ENCODE assay signal across 8 cellular contexts in the genomic region with DNA sequence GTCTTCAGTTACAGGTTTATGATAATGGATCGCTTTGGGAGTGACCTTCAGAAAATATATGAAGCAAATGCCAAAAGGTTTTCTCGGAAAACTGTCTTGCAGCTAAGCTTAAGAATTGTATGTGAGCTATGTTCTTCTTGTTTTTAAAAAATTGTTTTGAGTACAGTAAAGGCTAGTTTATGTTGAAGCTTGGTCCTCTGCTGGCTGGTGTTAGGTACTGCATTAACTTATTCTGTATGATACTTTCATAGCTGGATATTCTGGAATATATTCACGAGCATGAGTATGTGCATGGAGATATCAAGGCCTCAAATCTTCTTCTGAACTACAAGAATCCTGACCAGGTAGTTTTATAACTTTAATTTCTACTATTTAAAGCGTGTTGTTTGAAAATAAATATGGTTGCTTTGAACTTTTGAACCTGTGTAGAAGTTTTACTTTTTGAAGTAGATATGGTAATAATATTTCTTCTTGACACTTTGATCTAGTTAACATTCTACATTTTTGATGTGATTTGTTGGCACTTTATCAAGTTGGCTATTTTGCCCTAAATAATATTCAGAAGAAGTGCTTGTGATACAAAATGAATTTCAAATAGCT. TPM values are rescaled to one million over a fixed set of nuclear protein-coding genes. Genes with fewer than 3 reads are reported as not detected.
DNase-seq lines count a peak whose midpoint lies in the region; ATAC-seq and TF ChIP-seq lines count a peak whose summit lies in the region.

No MANE protein-coding gene starts in this region.

- DNase-seq in stimulated activated CD4-positive, alpha-beta T cell treated with anti-CD3 and anti-CD28 coated beads, Interleukin-4, amount 100 ng/mL, for 24 hours, result peak; percentile 15
- no peak for DNase-seq in stimulated activated CD4-positive, alpha-beta T cell treated with anti-CD3 and anti-CD28 coated beads, Interleukin-15, amount 100 ng/mL, for 24 hours
- DNase-seq in NCI-H69 (lab: John Stamatoyannopoulos, UW) (peak; percentile 60), cerebellar cortex (ENCODE audit: low spot score) (peak; percentile 45), mucosa of descending colon (peak in 1 of 3 donors; percentile 22), GOT3 (lab: John Stamatoyannopoulos, UW) (no peak)

- intact Hi-C loops in mucosa of descending colon (cut with DNase I, micrococcal nuclease), result no loop called here

- H3K9me3 ChIP-seq in mucosa of descending colon, result no peaks in the 10 kb centered on the region

- no peaks in the 10 kb centered on the region for H3K36me3 ChIP-seq in mucosa of descending colon (ENCODE audit: low read depth)

- no peaks in the 10 kb centered on the region for H3K4me1 ChIP-seq in mucosa of descending colon (ENCODE audit: low read depth)

- ATAC-seq in HG02623 (IDR thresholded peaks at IDR 0.05; ENCODE audit: unreplicated experiment), result peak; percentile 50
- ATAC-seq in mucosa of descending colon, result peak; percentile 73
- no peak for ATAC-seq in HG02970 (IDR thresholded peaks at IDR 0.05; ENCODE audit: low FRiP score, unreplicated experiment)

- peak; percentile 42 for TF ChIP-seq CTCF in mucosa of descending colon (IDR thresholded peaks at IDR 0.05)

- no peak overlapping the region for H3K4me3 ChIP-seq in mucosa of descending colon

RNA-seq across cellular contexts. Expression of a gene that starts 55.7 kb away (rescaled TPM):
- total RNA-seq in mucosa of descending colon, result 10 to 100 TPM; 15.3 to 19.8 (median 19.4) TPM

Comparison
In these comparisons a context has a peak if more than half of its experiments do, and no peak if none do; other contexts are left out.
1. DNase-seq: peak in stimulated activated CD4-positive, alpha-beta T cell treated with anti-CD3 and anti-CD28 coated beads, Interleukin-4, amount 100 ng/mL, for 24 hours (single experiment), NCI-H69 (single experiment) and cerebellar cortex (single experiment); none in stimulated activated CD4-positive, alpha-beta T cell treated with anti-CD3 and anti-CD28 coated beads, Interleukin-15, amount 100 ng/mL, for 24 hours (single experiment) and GOT3 (single experiment).